11 cellular contexts compared by ENCODE assay signal in the genomic region with DNA sequence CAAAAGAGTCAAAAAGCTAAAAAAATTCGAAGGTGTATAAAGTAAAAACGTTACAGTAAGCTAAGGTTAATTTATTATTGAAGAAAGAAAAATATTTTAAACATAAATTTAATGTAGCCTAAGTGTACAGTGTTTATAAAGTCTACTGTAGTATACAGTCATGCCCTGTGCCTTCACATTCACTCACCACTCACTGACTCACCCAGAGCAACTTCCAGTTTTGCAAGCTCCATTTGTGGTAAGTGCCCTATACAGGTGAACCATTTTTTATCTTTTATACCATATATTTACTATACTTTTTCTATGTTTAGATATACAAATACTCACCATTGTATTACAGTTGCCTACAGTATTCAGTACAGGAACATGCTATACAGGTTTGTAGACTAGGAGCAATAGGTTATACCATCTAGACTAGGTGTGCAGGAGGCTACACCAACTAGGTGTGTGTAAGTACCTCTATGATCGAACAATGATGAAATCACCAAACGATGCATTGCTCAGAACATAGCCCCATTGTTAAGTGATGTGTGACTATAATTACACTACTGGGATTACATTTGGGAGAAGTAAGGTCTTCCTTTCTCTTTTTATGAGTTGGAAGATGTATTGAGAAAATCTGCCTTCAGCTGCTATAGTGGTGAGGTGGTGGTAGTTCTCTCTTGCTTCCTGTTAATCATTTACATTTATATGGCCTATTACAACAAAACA.
A peak's percentile ranks its signal among the peaks of the same experiment; 100 is the strongest.
DNase-seq lines count a peak whose midpoint lies in the region; ATAC-seq, FAIRE-seq and TF ChIP-seq lines count a peak whose summit lies in the region.
"Had no signal": no experiment of that assay in that cellular context is flagged by ENCODE, and none has a peak within 500 bp of the region (broad histone marks: within the 10 kb centered on the region; RNA-seq: fewer than 3 reads in every experiment).

No MANE protein-coding gene starts in this region.

- FAIRE-seq in colon (lab: Jason Lieb, UNC) = peak; percentile 84

- POLR2A ChIA-PET in GM10248 (lab: Yijun Ruan, JAX) = no interaction called here

- no peak for TF ChIP-seq CTCF in GM10248 (IDR thresholded peaks at IDR 0.05; ENCODE audit: control extremely low read depth, extremely low read depth, low read depth, missing control alignments)

- no peak for ATAC-seq in HG02970 (IDR thresholded peaks at IDR 0.05; ENCODE audit: low FRiP score, unreplicated experiment)
- no peak for ATAC-seq in HG02623 (IDR thresholded peaks at IDR 0.05; ENCODE audit: unreplicated experiment)
- no peak for ATAC-seq in HG02840 (IDR thresholded peaks at IDR 0.05; ENCODE audit: low FRiP score, unreplicated experiment)

- CTCF ChIA-PET in GM10248 (lab: Yijun Ruan, JAX) = interaction anchor here (1.4 to 1.8 kb wide), 3 partner anchors 24 to 85 kb away, joined by 3 to 4 read pairs (median 3); no protein-coding TSS in a partner anchor

- DNase-seq in stimulated activated naive CD4-positive, alpha-beta T cell treated with Interleukin-2 at 50 U/mL for 16 hours (lab: John Stamatoyannopoulos, UW) = peak; percentile 13
- no peak for DNase-seq in stimulated activated naive CD4-positive, alpha-beta T cell (lab: John Stamatoyannopoulos, UW)
- DNase-seq in RKO (ENCODE audit: low spot score) (peak; percentile 15), GM10248 (ENCODE audit: extremely low spot score) (no peak)
- DNase-seq: activated CD4-positive, CD25-positive, alpha-beta regulatory T cell; NCI-H510A treated with DMSO at 0.1 percent for 48 hours; tibial artery had no signal

Comparison
In these comparisons a context has a peak if more than half of its experiments do, and no peak if none do; other contexts are left out.
1. DNase-seq: peak in stimulated activated naive CD4-positive, alpha-beta T cell treated with Interleukin-2 at 50 U/mL for 16 hours (single experiment) and RKO (single experiment); none in stimulated activated naive CD4-positive, alpha-beta T cell (0 of 6) and GM10248 (single experiment).